ENCODE assay signal across 1 cellular context in the genomic region with DNA sequence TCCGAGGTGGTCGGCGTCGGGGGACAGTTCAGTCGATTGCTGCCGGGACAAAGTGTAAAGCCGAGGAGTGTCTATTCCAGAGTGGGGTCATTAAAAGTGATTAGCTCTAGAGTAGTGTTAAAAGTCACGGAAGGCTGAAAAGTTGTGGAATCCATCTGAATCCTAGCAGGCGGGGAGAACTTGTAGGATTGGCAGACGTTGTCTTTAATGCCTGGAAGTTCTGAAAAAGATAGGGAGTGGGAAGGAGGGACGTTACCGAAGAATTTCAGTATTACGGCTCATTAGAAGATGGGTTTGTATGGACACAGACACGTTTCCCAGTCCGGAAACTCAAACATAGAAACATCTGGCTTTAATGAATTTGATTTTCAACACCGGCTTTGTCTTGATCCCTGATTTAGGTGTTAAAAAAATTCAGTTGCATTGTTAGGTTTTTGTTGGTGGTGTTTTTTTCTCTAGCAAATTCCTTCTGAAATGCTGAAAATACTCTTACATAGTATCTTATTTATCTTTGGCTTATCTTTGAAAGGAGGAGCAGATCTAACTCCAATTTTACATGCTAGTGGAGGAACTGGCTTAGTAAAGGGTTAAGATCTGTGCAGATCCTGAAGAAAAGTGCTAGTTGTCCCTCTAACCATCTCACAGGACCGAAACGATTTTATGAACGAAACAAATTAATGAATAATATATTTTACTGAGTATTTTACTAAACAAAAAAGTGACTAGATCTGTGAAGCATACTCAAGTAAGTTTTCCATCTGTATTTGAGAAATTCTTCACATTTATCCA.
TF ChIP-seq lines count a peak whose summit lies in the region.

No MANE protein-coding gene starts in this region.

TF ChIP-seq in WTC11, 78 proteins besides CTCF, POLR2A, EP300 and RAD21 (continued from another document):
- no peak for TF ChIP-seq FOXJ3 (CRISPR knock-in tag; IDR thresholded peaks at IDR 0.05; ENCODE audit: borderline replicate concordance)
- no peak for TF ChIP-seq TP53 (CRISPR knock-in tag; IDR thresholded peaks at IDR 0.05)
- TF ChIP-seq, protein P1, sequence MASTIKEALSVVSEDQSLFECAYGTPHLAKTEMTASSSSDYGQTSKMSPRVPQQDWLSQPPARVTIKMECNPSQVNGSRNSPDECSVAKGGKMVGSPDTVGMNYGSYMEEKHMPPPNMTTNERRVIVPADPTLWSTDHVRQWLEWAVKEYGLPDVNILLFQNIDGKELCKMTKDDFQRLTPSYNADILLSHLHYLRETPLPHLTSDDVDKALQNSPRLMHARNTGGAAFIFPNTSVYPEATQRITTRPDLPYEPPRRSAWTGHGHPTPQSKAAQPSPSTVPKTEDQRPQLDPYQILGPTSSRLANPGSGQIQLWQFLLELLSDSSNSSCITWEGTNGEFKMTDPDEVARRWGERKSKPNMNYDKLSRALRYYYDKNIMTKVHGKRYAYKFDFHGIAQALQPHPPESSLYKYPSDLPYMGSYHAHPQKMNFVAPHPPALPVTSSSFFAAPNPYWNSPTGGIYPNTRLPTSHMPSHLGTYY (CRISPR knock-in tag; IDR thresholded peaks at IDR 0.05) = no peak
- TF ChIP-seq SMAD3 (CRISPR knock-in tag; IDR thresholded peaks at IDR 0.05; ENCODE audit: borderline replicate concordance) = no peak
- TF ChIP-seq RELA (CRISPR knock-in tag; IDR thresholded peaks at IDR 0.05; ENCODE audit: borderline replicate concordance) = no peak
- TF ChIP-seq, protein P2, sequence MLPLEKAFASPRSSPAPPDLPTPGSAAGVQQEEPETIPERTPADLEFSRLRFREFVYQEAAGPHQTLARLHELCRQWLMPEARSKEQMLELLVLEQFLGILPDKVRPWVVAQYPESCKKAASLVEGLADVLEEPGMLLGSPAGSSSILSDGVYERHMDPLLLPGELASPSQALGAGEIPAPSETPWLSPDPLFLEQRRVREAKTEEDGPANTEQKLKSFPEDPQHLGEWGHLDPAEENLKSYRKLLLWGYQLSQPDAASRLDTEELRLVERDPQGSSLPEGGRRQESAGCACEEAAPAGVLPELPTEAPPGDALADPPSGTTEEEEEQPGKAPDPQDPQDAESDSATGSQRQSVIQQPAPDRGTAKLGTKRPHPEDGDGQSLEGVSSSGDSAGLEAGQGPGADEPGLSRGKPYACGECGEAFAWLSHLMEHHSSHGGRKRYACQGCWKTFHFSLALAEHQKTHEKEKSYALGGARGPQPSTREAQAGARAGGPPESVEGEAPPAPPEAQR (CRISPR knock-in tag; IDR thresholded peaks at IDR 0.05) = no peak
- no peak for TF ChIP-seq PRRX2 (CRISPR knock-in tag; IDR thresholded peaks at IDR 0.05)
- TF ChIP-seq, protein P3, sequence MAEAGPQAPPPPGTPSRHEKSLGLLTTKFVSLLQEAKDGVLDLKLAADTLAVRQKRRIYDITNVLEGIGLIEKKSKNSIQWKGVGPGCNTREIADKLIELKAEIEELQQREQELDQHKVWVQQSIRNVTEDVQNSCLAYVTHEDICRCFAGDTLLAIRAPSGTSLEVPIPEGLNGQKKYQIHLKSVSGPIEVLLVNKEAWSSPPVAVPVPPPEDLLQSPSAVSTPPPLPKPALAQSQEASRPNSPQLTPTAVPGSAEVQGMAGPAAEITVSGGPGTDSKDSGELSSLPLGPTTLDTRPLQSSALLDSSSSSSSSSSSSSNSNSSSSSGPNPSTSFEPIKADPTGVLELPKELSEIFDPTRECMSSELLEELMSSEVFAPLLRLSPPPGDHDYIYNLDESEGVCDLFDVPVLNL (CRISPR knock-in tag; IDR thresholded peaks at IDR 0.05; ENCODE audit: borderline replicate concordance, low read depth) = no peak
- TF ChIP-seq GRHL2 (CRISPR knock-in tag; IDR thresholded peaks at IDR 0.05; ENCODE audit: insufficient replicate concordance, severe bottlenecking) = no peak
- TF ChIP-seq ZNF423 (CRISPR knock-in tag; IDR thresholded peaks at IDR 0.05) = no peak
- TF ChIP-seq, protein P4, sequence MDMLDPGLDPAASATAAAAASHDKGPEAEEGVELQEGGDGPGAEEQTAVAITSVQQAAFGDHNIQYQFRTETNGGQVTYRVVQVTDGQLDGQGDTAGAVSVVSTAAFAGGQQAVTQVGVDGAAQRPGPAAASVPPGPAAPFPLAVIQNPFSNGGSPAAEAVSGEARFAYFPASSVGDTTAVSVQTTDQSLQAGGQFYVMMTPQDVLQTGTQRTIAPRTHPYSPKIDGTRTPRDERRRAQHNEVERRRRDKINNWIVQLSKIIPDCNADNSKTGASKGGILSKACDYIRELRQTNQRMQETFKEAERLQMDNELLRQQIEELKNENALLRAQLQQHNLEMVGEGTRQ (CRISPR knock-in tag; IDR thresholded peaks at IDR 0.05) = no peak
- no peak for TF ChIP-seq JAZF1 (CRISPR knock-in tag; IDR thresholded peaks at IDR 0.05)
- no peak for TF ChIP-seq NR2C2 (CRISPR knock-in tag; IDR thresholded peaks at IDR 0.05)
- no peak for TF ChIP-seq EMX1 (CRISPR knock-in tag; IDR thresholded peaks at IDR 0.05)
- no peak for TF ChIP-seq GTF2I (CRISPR knock-in tag; conservative IDR thresholded peaks at IDR 0.05)
- TF ChIP-seq ZNF396 (CRISPR knock-in tag; IDR thresholded peaks at IDR 0.05; ENCODE audit: borderline replicate concordance) = no peak
- no peak for TF ChIP-seq FOXK1 (CRISPR knock-in tag; IDR thresholded peaks at IDR 0.05)
